Comparison of ENCODE assay signal across 8 cellular contexts in genomic region chrX:16786139-16786790, GRCh38. TPM values are rescaled to one million over a fixed set of nuclear protein-coding genes. Genes with fewer than 3 reads are reported as not detected.
DNase-seq lines count a peak whose midpoint lies in the region; ATAC-seq and TF ChIP-seq lines count a peak whose summit lies in the region.

Gene TXLNG, plus strand, starts transcription at chrX:16786466. Its CDS starts 22 bp downstream, at chrX:16786488.

- under 1% methylated on average over 56 of the region's 59 CpGs for WGBS in smooth muscle cell (ENCODE audit: low lambda C conversion rate)

- peak within 1 kb of the TSS; percentile 99 for H3K4me2 ChIP-seq in smooth muscle cell

- no peaks in the 10 kb centered on the region for H3F3A ChIP-seq in smooth muscle cell (ENCODE audit: low read depth)

- CTCF ChIA-PET in activated B cell treated with CpG ODN at 0.5 μM for 24 hours (lab: Charles Lee): no interaction called here

- peak; percentile 93 for TF ChIP-seq POLR2A in GM18951 (IDR thresholded peaks at IDR 0.05; ENCODE audit: extremely low read depth, insufficient read depth, insufficient read length)

- peaks cover 41% of the 10 kb centered on the region for H3K79me2 ChIP-seq in smooth muscle cell (ENCODE audit: low read depth)

- ATAC-seq in HG03196 (IDR thresholded peaks at IDR 0.05; ENCODE audit: unreplicated experiment) (peak; percentile 99), activated B cell treated with CpG ODN at 0.5 μM for 24 hours (ENCODE audit: low read depth) (peak; percentile 95)

- peaks cover 6% of the 10 kb centered on the region for H4K20me1 ChIP-seq in smooth muscle cell (ENCODE audit: low read depth)

- peak; percentile 99 for DNase-seq in AG08395 (ENCODE audit: low spot score)
- DNase-seq in NCI-H345 (lab: John Stamatoyannopoulos, UW): peak; percentile 99
- peak; percentile 81 for DNase-seq in activated B cell treated with CpG ODN at 0.5 μM for 24 hours
- DNase-seq in caudate nucleus (lab: John Stamatoyannopoulos, UW): peak; percentile 75 to 100 (median 96)
- peak; percentile 98 for DNase-seq in iPS-NIHi7 (ENCODE audit: extremely low spot score)
- peak; percentile 97 for DNase-seq in smooth muscle cell (lab: John Stamatoyannopoulos, UW; ENCODE audit: unreplicated experiment)

- peak within 1 kb of the TSS; percentile 97 for H3K4me3 Mint-ChIP-seq in activated B cell treated with CpG ODN at 0.5 μM for 24 hours

- H3K4me3 ChIP-seq in smooth muscle cell: peak within 1 kb of the TSS; percentile 73

- H3K27ac Mint-ChIP-seq in activated B cell treated with CpG ODN at 0.5 μM for 24 hours: peak within 1 kb of the TSS; percentile 90

- H3K4me1 Mint-ChIP-seq in activated B cell treated with CpG ODN at 0.5 μM for 24 hours: peaks cover 18% of the 10 kb centered on the region

- in situ Hi-C loops in GM18951 (cut with MboI; ENCODE audit: low sequenced_read_pairs, unreplicated experiment): no loop called here

- peak within 1 kb of the TSS; percentile 90 for H2AFZ ChIP-seq in smooth muscle cell (ENCODE audit: low read depth)

- no peaks in the 10 kb centered on the region for H3K27me3 Mint-ChIP-seq in activated B cell treated with CpG ODN at 0.5 μM for 24 hours

- intact Hi-C loops in activated B cell treated with CpG ODN at 0.5 μM for 24 hours (cut with micrococcal nuclease): loop anchor here (1.0 to 10.0 kb wide), 7 partner anchors 67 to 1914 kb away; partner anchors contain the start of genes CA5B, FANCB, MOSPD2 and PIGA

- POLR2A ChIA-PET in activated B cell treated with CpG ODN at 0.5 μM for 24 hours (lab: Charles Lee): no interaction called here

- H3K4me1 ChIP-seq in smooth muscle cell (ENCODE audit: low read depth): peaks cover 12% of the 10 kb centered on the region

- TF ChIP-seq CTCF in activated B cell treated with CpG ODN at 0.5 μM for 24 hours (IDR thresholded peaks at IDR 0.05) (no peak), smooth muscle cell (IDR thresholded peaks at IDR 0.05; ENCODE audit: borderline replicate concordance, insufficient read depth, poor library complexity, severe bottlenecking) (no peak)

- peaks cover 13% of the 10 kb centered on the region for H3K36me3 Mint-ChIP-seq in activated B cell treated with CpG ODN at 0.5 μM for 24 hours (ENCODE audit: low read depth)

- H3K27ac ChIP-seq in caudate nucleus (ENCODE audit: low read depth, low read length) (peak within 1 kb of the TSS; percentile 79), smooth muscle cell (ENCODE audit: low read depth) (peak within 1 kb of the TSS; percentile 53)

- no peaks in the 10 kb centered on the region for H3K9me3 Mint-ChIP-seq in activated B cell treated with CpG ODN at 0.5 μM for 24 hours

- H3K9me3 ChIP-seq in smooth muscle cell (replicated peaks; ENCODE audit: low read depth): no peaks in the 10 kb centered on the region

- H3K36me3 ChIP-seq in smooth muscle cell (ENCODE audit: low read depth): no peaks in the 10 kb centered on the region

- H3K9ac ChIP-seq in smooth muscle cell (ENCODE audit: low read depth): peak within 1 kb of the TSS; percentile 84

- H3K27me3 ChIP-seq in smooth muscle cell (ENCODE audit: low read depth): no peaks in the 10 kb centered on the region

RNA-seq across cellular contexts. Expression of gene TXLNG, which starts in this region (rescaled TPM):
- total RNA-seq in activated B cell treated with CpG ODN at 0.5 μM for 24 hours (12.7 and 13.1 TPM in 2 replicates), smooth muscle cell (17.5 and 19.6 TPM in 2 replicates)
- 5.7 and 7.8 TPM in 2 replicates for polyA plus RNA-seq in smooth muscle cell

Comparison
In these comparisons a context has a peak if more than half of its experiments do, and no peak if none do; other contexts are left out.
1. Peak in every context shown above with its lines: DNase-seq, ATAC-seq, H3K4me3 ChIP-seq and H3K27ac ChIP-seq.